Comparison of ENCODE assay signal across 9 cellular contexts in the genomic region with DNA sequence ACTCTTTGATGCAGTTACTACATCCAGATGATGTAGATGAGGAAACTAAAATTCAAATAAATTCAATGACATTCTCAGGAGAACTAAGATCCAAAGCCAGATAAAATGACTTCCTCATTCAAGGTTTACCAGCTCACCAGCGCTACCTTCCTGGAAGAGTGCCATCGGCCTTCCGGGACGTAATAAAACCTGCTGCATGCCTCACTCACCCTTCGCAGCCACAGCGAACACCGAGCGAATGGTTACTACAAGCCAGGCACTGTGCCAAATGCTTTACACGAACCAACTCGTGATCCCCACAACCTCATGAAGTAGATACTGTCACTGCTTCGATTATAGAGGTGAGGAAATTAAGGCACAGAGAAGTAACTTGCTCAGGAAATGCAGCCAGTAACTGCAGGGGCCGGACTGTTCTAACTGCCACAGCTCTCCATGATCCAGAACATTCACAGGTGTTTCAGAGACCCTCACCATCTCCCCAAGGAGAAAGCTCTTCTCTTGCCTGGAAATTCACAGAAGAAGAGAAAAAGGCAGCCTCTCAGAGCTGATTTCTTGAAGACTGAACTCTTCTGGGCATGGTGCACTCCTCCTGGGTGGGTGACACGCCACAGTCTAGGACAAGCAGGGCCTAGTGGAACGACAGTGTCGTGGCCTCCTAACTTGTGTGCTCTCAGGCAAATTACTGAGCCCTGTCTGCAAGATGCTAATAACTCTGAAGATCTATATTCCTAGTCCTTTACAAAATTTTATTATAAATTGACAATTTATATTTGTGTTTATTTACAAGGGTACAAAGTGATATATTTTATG. TPM values are rescaled to one million over a fixed set of nuclear protein-coding genes. Genes with fewer than 3 reads are reported as not detected.
DNase-seq lines count a peak whose midpoint lies in the region; ATAC-seq and TF ChIP-seq lines count a peak whose summit lies in the region.
"Had no signal": no experiment of that assay in that cellular context is flagged by ENCODE, and none has a peak within 500 bp of the region (broad histone marks: within the 10 kb centered on the region; RNA-seq: fewer than 3 reads in every experiment).

No MANE protein-coding gene starts in this region.

- peaks cover 14% of the 10 kb centered on the region for H3K36me3 Mint-ChIP-seq in nephron (ENCODE audit: low read depth)

- H3K27ac Mint-ChIP-seq in nephron: peak overlapping the region in 2 of 3 experiments; percentile 43 to 55

- H4K20me1 ChIP-seq in PC-3 (ENCODE audit: low read length): no peaks in the 10 kb centered on the region

- H3K79me2 ChIP-seq in PC-3 (ENCODE audit: low read length): no peaks in the 10 kb centered on the region

- H3K27ac ChIP-seq in PC-3 (ENCODE audit: low read length) (peak overlapping the region; percentile 67), adrenal gland (peak overlapping the region in 2 of 5 donors; percentile 29 to 40), esophagus muscularis mucosa (replicated peaks in 1 of 4) (peak overlapping the region in 2 of 4 donors; percentile 12 to 75)
- H3K27ac ChIP-seq: ovary had no signal

- no peaks in the 10 kb centered on the region for H3K9me3 ChIP-seq in PC-3 (ENCODE audit: low read length)
- H3K9me3 ChIP-seq in adrenal gland (replicated peaks in 1 of 3): no peaks in the 10 kb centered on the region
- no peaks in the 10 kb centered on the region for H3K9me3 ChIP-seq in esophagus muscularis mucosa
- H3K9me3 ChIP-seq: ovary had no signal

- H3F3A ChIP-seq in PC-3 (ENCODE audit: low read length, unreplicated experiment): no peaks in the 10 kb centered on the region

- H3K4me2 ChIP-seq in PC-3 (ENCODE audit: low read length): peak overlapping the region; percentile 52

- no peak overlapping the region for H3K4me3 Mint-ChIP-seq in nephron

- H3K27me3 Mint-ChIP-seq in nephron (ENCODE audit: low read depth): no peaks in the 10 kb centered on the region

- peaks cover 38% of the 10 kb centered on the region for H3K4me1 Mint-ChIP-seq in nephron

- no peak overlapping the region for H2AFZ ChIP-seq in PC-3 (ENCODE audit: low read length)

- DNase-seq in GDM1 (lab: John Stamatoyannopoulos, UW) (peak; percentile 12), PC-3 (peak; percentile 94), adrenal gland (peak; percentile 56 to 89 (median 80)), esophagus muscularis mucosa (ENCODE audit: extremely low spot score) (no peak), pons (ENCODE audit: low spot score) (no peak), NCI-H524 (lab: John Stamatoyannopoulos, UW) (no peak)

- TF ChIP-seq EP300 in esophagus muscularis mucosa (IDR thresholded peaks at IDR 0.05): no peak

- H3K27me3 ChIP-seq in PC-3 (ENCODE audit: low read length) (no peaks in the 10 kb centered on the region), adrenal gland (no peaks in the 10 kb centered on the region), esophagus muscularis mucosa (no peaks in the 10 kb centered on the region)
- H3K27me3 ChIP-seq: ovary had no signal

- WGBS in adrenal gland, 4 donors: 45 to 62% (median 52%) methylated on average over 9 to 15 of the region's 15 CpGs
- whole genome bisulfite sequencing in esophagus muscularis mucosa: 44% methylated on average over 15 of the region's 15 CpGs

- peaks cover 26% of the 10 kb centered on the region for H3K4me1 ChIP-seq in PC-3 (ENCODE audit: insufficient read depth, low read length)
- peaks cover 0 to 28% of the 10 kb centered on the region in 2 donors for H3K4me1 ChIP-seq in adrenal gland (replicated peaks in 1 of 2)
- peaks cover 19 to 39% (median 35%) of the 10 kb centered on the region in 4 donors for H3K4me1 ChIP-seq in esophagus muscularis mucosa

- H3K9me3 Mint-ChIP-seq in nephron: no peaks in the 10 kb centered on the region

- intact Hi-C loops in PC-3 (cut with micrococcal nuclease) (no loop called here), adrenal gland (cut with DNase I) (no loop called here), esophagus muscularis mucosa (cut with DNase I) (no loop called here)

- no TSS peak for BruUV-seq in PC-3 (replicated peaks; lab: Mats Ljungman, UMichigan)

- POLR2A ChIA-PET in PC-3 (lab: Charles Lee; ENCODE audit: unreplicated experiment): no interaction called here

- H3K9ac ChIP-seq in PC-3 (ENCODE audit: low read length): 0 out of 2 replicates have a peak overlapping the region, but pooled peaks have one; percentile 27

- TF ChIP-seq CTCF in PC-3 (conservative IDR thresholded peaks at IDR 0.05; ENCODE audit: low read depth, low read length) (no peak), adrenal gland (IDR thresholded peaks at IDR 0.05) (no peak), nephron (IDR thresholded peaks at IDR 0.05; ENCODE audit: unreplicated experiment in 3 of 3) (no peak), esophagus muscularis mucosa (IDR thresholded peaks at IDR 0.05) (no peak)

- CTCF ChIA-PET in PC-3 (lab: Charles Lee): interaction anchor here (0.6 kb wide), 1 partner anchor 109 kb away, joined by 3 read pairs; no protein-coding TSS in a partner anchor

- TF ChIP-seq POLR2A in adrenal gland (IDR thresholded peaks at IDR 0.05): no peak
- TF ChIP-seq POLR2A in esophagus muscularis mucosa (IDR thresholded peaks at IDR 0.05; ENCODE audit: low read depth): no peak

- H3K4me3 ChIP-seq in PC-3 (ENCODE audit: low read length): no peak overlapping the region
- H3K4me3 ChIP-seq in adrenal gland: no peak overlapping the region
- H3K4me3 ChIP-seq in esophagus muscularis mucosa: no peak overlapping the region
- H3K4me3 ChIP-seq: ovary had no signal

- ATAC-seq in PC-3 (peak; percentile 84), HG02678 (IDR thresholded peaks at IDR 0.05; ENCODE audit: unreplicated experiment) (no peak)

- no peaks in the 10 kb centered on the region for H3K9me2 ChIP-seq in PC-3 (replicated peaks; ENCODE audit: low read length)

- no peaks in the 10 kb centered on the region for H3K36me3 ChIP-seq in PC-3 (ENCODE audit: low read depth, low read length)
- no peaks in the 10 kb centered on the region for H3K36me3 ChIP-seq in adrenal gland (replicated peaks in 1 of 2)
- no peaks in the 10 kb centered on the region for H3K36me3 ChIP-seq in esophagus muscularis mucosa
- H3K36me3 ChIP-seq: ovary had no signal

RNA-seq across cellular contexts. Expression of gene HIC1, which starts 46.8 kb away (rescaled TPM):
- total RNA-seq in PC-3 (2014; rRNA removed) (2.0 and 4.4 TPM in 2 replicates), adrenal gland (10 to 100 TPM in 7 of 8 donors, 1 to 10 TPM in 1; 9.8 to 61.8 (median 31.5) TPM), esophagus muscularis mucosa (10 to 100 TPM; 48.6 to 86.4 (median 54.9) TPM)
- polyA plus RNA-seq in adrenal gland: 10 to 100 TPM in 1 of 3 donors, 1 to 10 TPM in 1, under 1 TPM in 1; 0.92 to 16.7 (median 7.7) TPM

RNA-seq across cellular contexts. Expression of gene OVCA2, which starts 59.8 kb away (rescaled TPM):
- total RNA-seq in PC-3 (2014; rRNA removed) (45.7 and 58.6 TPM in 2 replicates), adrenal gland (10 to 100 TPM; 37.2 to 75.9 (median 55.6) TPM), esophagus muscularis mucosa (10 to 100 TPM; 34.9 to 38.9 (median 38.0) TPM)
- 100 to 1,000 TPM in 2 of 3 donors, 10 to 100 TPM in 1; 57.5 to 155 (median 102) TPM for polyA plus RNA-seq in adrenal gland

Comparison
In these comparisons a context has a peak if more than half of its experiments do, and no peak if none do; other contexts are left out.
1. DNase-seq: peak in GDM1 (single experiment), PC-3 (single experiment) and adrenal gland (7 of 7); none in esophagus muscularis mucosa (single experiment), pons (single experiment) and NCI-H524 (0 of 2).